Comparison of ENCODE assay signal across 1 cellular context in genomic region chr20:19074828-19075516, GRCh38.
TF ChIP-seq lines count a peak whose summit lies in the region.

No MANE protein-coding gene starts in this region.

TF ChIP-seq in GM12878, 131 proteins besides CTCF, POLR2A, EP300 and RAD21 (continued from another document and continues in another):
- peak; percentile 49 for TF ChIP-seq SKIL (IDR thresholded peaks at IDR 0.05; ENCODE audit: low read depth, poor library complexity, severe bottlenecking)
- no peak for TF ChIP-seq IRF3 (IDR thresholded peaks at IDR 0.05)
- TF ChIP-seq ZZZ3 (IDR thresholded peaks at IDR 0.05; ENCODE audit: control insufficient read depth, insufficient read length, low read depth): no peak
- TF ChIP-seq KAT2A (conservative IDR thresholded peaks at IDR 0.05; ENCODE audit: control insufficient read depth, low read depth, low read length): no peak
- TF ChIP-seq USF2 (IDR thresholded peaks at IDR 0.05; ENCODE audit: borderline replicate concordance, low read depth, low read length): peak; percentile 46; the same call in 1 of the 2 replicates
- no peak for TF ChIP-seq ZNF622 (IDR thresholded peaks at IDR 0.05)
- TF ChIP-seq NR2F1 (conservative IDR thresholded peaks at IDR 0.05): no peak
- no peak for TF ChIP-seq MYB (IDR thresholded peaks at IDR 0.05; ENCODE audit: borderline replicate concordance, low read depth, low read length)
- no peak for TF ChIP-seq NR2C2 (IDR thresholded peaks at IDR 0.05; ENCODE audit: borderline replicate concordance, control insufficient read depth, insufficient read length, low read depth)
- peak in 1 of 2 experiments; percentile 15; a peak in 1 of 4 replicates for TF ChIP-seq CEBPB (IDR thresholded peaks at IDR 0.05; ENCODE audit: borderline replicate concordance in 1 of 2, low read depth in 2 of 2, low read length in 2 of 2)
- no peak for TF ChIP-seq EGR1 (IDR thresholded peaks at IDR 0.05; ENCODE audit: borderline replicate concordance in 1 of 2, low read depth in 2 of 2, low read length in 2 of 2)
- TF ChIP-seq ZNF384 (IDR thresholded peaks at IDR 0.05; ENCODE audit: borderline replicate concordance, low read depth, low read length): peak; percentile 53; the same call in 1 of the 2 replicates
- peak; percentile 54; the same call in 1 of the 2 replicates for TF ChIP-seq GATAD2B (conservative IDR thresholded peaks at IDR 0.05; ENCODE audit: low read depth)
- TF ChIP-seq LARP7 (IDR thresholded peaks at IDR 0.05): no peak
- TF ChIP-seq ATF2 (IDR thresholded peaks at IDR 0.05; ENCODE audit: low read length): no peak
- TF ChIP-seq ZSCAN29 (IDR thresholded peaks at IDR 0.05): no peak
- peak; percentile 79 for TF ChIP-seq EED (IDR thresholded peaks at IDR 0.05; ENCODE audit: low read depth)
- peak in 1 of 2 experiments; percentile 88; a peak in 2 of 4 replicates for TF ChIP-seq ETV6 (conservative IDR thresholded peaks at IDR 0.05 in 1 of 2, IDR thresholded peaks at IDR 0.05 in 1 of 2; ENCODE audit: borderline replicate concordance in 1 of 2, low read depth in 1 of 2)
- no peak for TF ChIP-seq STAT1 (conservative IDR thresholded peaks at IDR 0.05)
- no peak for TF ChIP-seq STAT3 (IDR thresholded peaks at IDR 0.05; ENCODE audit: low read depth, low read length)
- TF ChIP-seq PML (IDR thresholded peaks at IDR 0.05; ENCODE audit: low read length): no peak
- peak; percentile 45 for TF ChIP-seq SP1 (IDR thresholded peaks at IDR 0.05; ENCODE audit: low read depth, low read length)
- no peak for TF ChIP-seq NRF1 (conservative IDR thresholded peaks at IDR 0.05; ENCODE audit: low read depth, low read length)
- TF ChIP-seq FOXM1 (IDR thresholded peaks at IDR 0.05; ENCODE audit: low read depth, low read length): peak; percentile 38; the same call in 1 of the 2 replicates
- TF ChIP-seq NFIC (IDR thresholded peaks at IDR 0.05; ENCODE audit: low read depth, low read length): peak; percentile 90; the same call in 1 of the 2 replicates
- no peak for TF ChIP-seq ZBED1 (IDR thresholded peaks at IDR 0.05; ENCODE audit: borderline replicate concordance)
- TF ChIP-seq SMAD1 (IDR thresholded peaks at IDR 0.05; ENCODE audit: low read depth, partially characterized antibody): no peak
- TF ChIP-seq ESRRA (IDR thresholded peaks at IDR 0.05; ENCODE audit: low read length): no peak
- TF ChIP-seq IRF4 (IDR thresholded peaks at IDR 0.05; ENCODE audit: low read depth, low read length): peak; percentile 22; the same call in 1 of the 2 replicates
- TF ChIP-seq HDAC2 (IDR thresholded peaks at IDR 0.05): no peak
- no peak for TF ChIP-seq RCOR1 (conservative IDR thresholded peaks at IDR 0.05; ENCODE audit: low read depth, low read length)
- TF ChIP-seq CREB1 (IDR thresholded peaks at IDR 0.05; ENCODE audit: low read depth): no peak
- no peak for TF ChIP-seq RELA (IDR thresholded peaks at IDR 0.05; ENCODE audit: borderline replicate concordance, partially characterized antibody)
- no peak for TF ChIP-seq SMAD5 (IDR thresholded peaks at IDR 0.05; ENCODE audit: low read depth)
- no peak for TF ChIP-seq REST (IDR thresholded peaks at IDR 0.05; ENCODE audit: low read depth, low read length)
- no peak for TF ChIP-seq SREBF2 (IDR thresholded peaks at IDR 0.05; ENCODE audit: low read length)
- TF ChIP-seq PAX5 (IDR thresholded peaks at IDR 0.05; ENCODE audit: borderline replicate concordance, low read depth, low read length): peak; percentile 70; the same call in 1 of the 2 replicates
- no peak for TF ChIP-seq ZBTB40 (IDR thresholded peaks at IDR 0.05; ENCODE audit: borderline replicate concordance)
- TF ChIP-seq FOXK2 (IDR thresholded peaks at IDR 0.05): no peak
- no peak for TF ChIP-seq BCL3 (IDR thresholded peaks at IDR 0.05; ENCODE audit: borderline replicate concordance, insufficient read depth, low read depth, low read length, poor library complexity, severe bottlenecking)
- TF ChIP-seq E4F1 (IDR thresholded peaks at IDR 0.05; ENCODE audit: borderline replicate concordance, partially characterized antibody): no peak
- no peak for TF ChIP-seq YBX1 (IDR thresholded peaks at IDR 0.05)
- TF ChIP-seq MEF2A (IDR thresholded peaks at IDR 0.05; ENCODE audit: insufficient read depth, low read depth, low read length): peak; percentile 71
- TF ChIP-seq JUNB (IDR thresholded peaks at IDR 0.05): no peak; the same call in 1 of the 2 replicates
